In genomic region chr9:123926986-123927385, GRCh38 we compare ENCODE assay signal across 24 cellular contexts. TPM values are rescaled to one million over a fixed set of nuclear protein-coding genes. Genes with fewer than 3 reads are reported as not detected.
A peak's percentile ranks its signal among the peaks of the same experiment; 100 is the strongest.
DNase-seq lines count a peak whose midpoint lies in the region; ATAC-seq and TF ChIP-seq lines count a peak whose summit lies in the region.
"Had no signal": no experiment of that assay in that cellular context is flagged by ENCODE, and none has a peak within 500 bp of the region (broad histone marks: within the 10 kb centered on the region; RNA-seq: fewer than 3 reads in every experiment).

No MANE protein-coding gene starts in this region.

- H3K36me3 Mint-ChIP-seq in CD14-positive monocyte (peaks cover 6 to 18% of the 10 kb centered on the region in 2 donors), GM23338 (ENCODE audit: low read depth) (peaks cover 12% of the 10 kb centered on the region; the same call in 2 of the 3 replicates)

- H3K27me3 Mint-ChIP-seq in CD14-positive monocyte (ENCODE audit: low read depth in 3 of 3) (no peaks in the 10 kb centered on the region), GM23338 (ENCODE audit: insufficient read depth, low read depth, poor library complexity) (peaks cover 14% of the 10 kb centered on the region)
- H3K27me3 Mint-ChIP-seq: activated CD8-positive, alpha-beta T cell treated with anti-CD3 and anti-CD28 coated beads for 36 hours; naive thymus-derived CD8-positive, alpha-beta T cell had no signal

- peak overlapping the region; percentile 95; the same call in 1 of the 2 replicates for H3K4me2 ChIP-seq in GM23338
- peak overlapping the region; percentile 100; the same call in 1 of the 2 replicates for H3K4me2 ChIP-seq in OCI-LY1 (ENCODE audit: low read length)

- peaks cover 68% of the 10 kb centered on the region for H3K4me1 Mint-ChIP-seq in CD14-positive monocyte
- peaks cover 61% of the 10 kb centered on the region for H3K4me1 Mint-ChIP-seq in GM23338

- H3K9ac ChIP-seq in OCI-LY1 (ENCODE audit: low read length): no peak overlapping the region
- H3K9ac ChIP-seq: SK-N-SH had no signal

- peaks cover 13% of the 10 kb centered on the region for H4K20me1 ChIP-seq in GM23338 (replicated peaks; ENCODE audit: insufficient read depth)
- no peaks in the 10 kb centered on the region for H4K20me1 ChIP-seq in OCI-LY1 (ENCODE audit: insufficient read depth, low read length)

- H3K9me3 Mint-ChIP-seq in CD14-positive monocyte (peaks cover 0 to 5% (median 2%) of the 10 kb centered on the region in 7 donors), GM23338 (peaks cover 10% of the 10 kb centered on the region; the same call in 2 of the 3 replicates)

- no peak for TF ChIP-seq EP300 in esophagus muscularis mucosa (IDR thresholded peaks at IDR 0.05)

- peak overlapping the region; percentile 65 to 96 (median 90) for H3K27ac Mint-ChIP-seq in CD14-positive monocyte
- H3K27ac Mint-ChIP-seq in GM23338: no peak overlapping the region
- H3K27ac Mint-ChIP-seq: activated CD8-positive, alpha-beta T cell treated with anti-CD3 and anti-CD28 coated beads for 36 hours; activated naive CD4-positive, alpha-beta T cell treated with anti-CD3 and anti-CD28 coated beads, Interleukin-2, amount 50 U/mL, for 72 hours; activated T-helper 2 cell treated with anti-CD3 and anti-CD28 coated beads, Interferon-gamma antibody, Interleukin-2, Interleukin-4, amounts not matched to agents 10 μg/mL and 5 μg/mL and 100 μg/mL, durations not matched to agents 14 hours and 24 hours and 36 hours; T-helper 1 cell treated with Interleukin-12 subunit alpha and Interleukin-12 subunit beta and Interleukin-4 antibody, amounts not matched to agents 30 μg/mL and 1 μg/mL, for 36 hours had no signal

- H3K4me1 ChIP-seq in GM23338 (ENCODE audit: insufficient read depth) (peaks cover 46% of the 10 kb centered on the region), OCI-LY1 (ENCODE audit: insufficient read depth, low read length, severe bottlenecking) (peaks cover 34% of the 10 kb centered on the region), esophagus muscularis mucosa (peaks cover 18 to 40% (median 34%) of the 10 kb centered on the region in 4 donors)

- no peak for TF ChIP-seq CTCF in CD14-positive monocyte (IDR thresholded peaks at IDR 0.05)
- TF ChIP-seq CTCF in GM23338 (conservative IDR thresholded peaks at IDR 0.05; ENCODE audit: low read depth in 2 of 2): no peak
- TF ChIP-seq CTCF in OCI-LY1 (IDR thresholded peaks at IDR 0.05; ENCODE audit: low read length): no peak
- TF ChIP-seq CTCF in esophagus muscularis mucosa (IDR thresholded peaks at IDR 0.05): no peak

- H3F3A ChIP-seq in GM23338 (replicated peaks; ENCODE audit: low read depth) (no peaks in the 10 kb centered on the region; the same call in 1 of the 2 replicates), OCI-LY1 (ENCODE audit: insufficient read depth, low read length) (no peaks in the 10 kb centered on the region)

- intact Hi-C loops in CD14-positive monocyte (cut with micrococcal nuclease) (loop anchor here (5.0 to 10.0 kb wide), 2 partner anchors 60 to 92 kb away; no protein-coding TSS in a partner anchor), esophagus muscularis mucosa (cut with DNase I) (loop anchor here (10.0 kb wide), 1 partner anchor 202 kb away; no protein-coding TSS in a partner anchor)

- H3K27ac ChIP-seq in GM23338 (ENCODE audit: low read depth) (no peak overlapping the region), OCI-LY1 (ENCODE audit: low read depth, low read length, poor library complexity, severe bottlenecking) (no peak overlapping the region), esophagus muscularis mucosa (replicated peaks in 1 of 4) (no peak overlapping the region)
- H3K27ac ChIP-seq: psoas muscle, tibial artery had no signal

- H3K79me2 ChIP-seq in GM23338 (replicated peaks; ENCODE audit: insufficient read depth) (peaks cover 70% of the 10 kb centered on the region), OCI-LY1 (ENCODE audit: insufficient read depth, low read length) (0 out of 2 replicates have a peak, but pooled peaks cover 6% of the 10 kb centered on the region)

- DNase-seq in CD14-positive monocyte (ENCODE audit: low spot score) (no peak), GM23338 (ENCODE audit: low spot score) (no peak), esophagus muscularis mucosa (ENCODE audit: extremely low spot score) (peak; percentile 68), HuH-7.5 (ENCODE audit: low spot score) (no peak)
- no peak for DNase-seq in stimulated activated CD4-positive, alpha-beta T cell treated with anti-CD3 and anti-CD28 coated beads, Interleukin-2, amount 100 ng/mL, for 48 hours
- DNase-seq: activated CD8-positive, alpha-beta T cell treated with anti-CD3 and anti-CD28 coated beads for 36 hours; anterior cingulate cortex; H7; hypothalamus; naive thymus-derived CD8-positive, alpha-beta T cell; NCI-H1694; sigmoid colon; SK-N-SH; stimulated activated CD4-positive, alpha-beta T cell treated with anti-CD3 and anti-CD28 coated beads, Interleukin-4, amount 100 ng/mL, for 4 hours; tibial artery had no signal

- TF ChIP-seq POLR2A in esophagus muscularis mucosa (IDR thresholded peaks at IDR 0.05; ENCODE audit: low read depth): no peak

- peaks cover 4% of the 10 kb centered on the region; the same call in 1 of the 2 replicates for H3K9me3 ChIP-seq in OCI-LY1 (ENCODE audit: low read length)
- H3K9me3 ChIP-seq in esophagus muscularis mucosa: no peaks in the 10 kb centered on the region
- H3K9me3 ChIP-seq: psoas muscle, sigmoid colon, SK-N-SH, tibial artery had no signal

- 87% methylated on average over 5 of the region's 5 CpGs for WGBS in esophagus muscularis mucosa

- H3K27me3 ChIP-seq in GM23338 (ENCODE audit: insufficient read depth): peaks cover 5% of the 10 kb centered on the region; the same call in 1 of the 2 replicates
- no peaks in the 10 kb centered on the region for H3K27me3 ChIP-seq in OCI-LY1 (ENCODE audit: insufficient read depth, low read length)
- no peaks in the 10 kb centered on the region for H3K27me3 ChIP-seq in esophagus muscularis mucosa
- H3K27me3 ChIP-seq: sigmoid colon, tibial artery had no signal

- H3K4me3 Mint-ChIP-seq in CD14-positive monocyte (peak overlapping the region; percentile 34 to 95), GM23338 (0 out of 3 replicates have a peak overlapping the region, but pooled peaks have one; percentile 32)
- H3K4me3 Mint-ChIP-seq: activated CD8-positive, alpha-beta T cell treated with anti-CD3 and anti-CD28 coated beads for 36 hours; T-helper 1 cell treated with Interleukin-12 subunit alpha and Interleukin-12 subunit beta and Interleukin-4 antibody, amounts not matched to agents 30 μg/mL and 1 μg/mL, for 36 hours had no signal

- H3K36me3 ChIP-seq in GM23338 (ENCODE audit: insufficient read depth) (no peaks in the 10 kb centered on the region), OCI-LY1 (ENCODE audit: insufficient read depth, low read length) (no peaks in the 10 kb centered on the region; the same call in 1 of the 2 replicates), esophagus muscularis mucosa (no peaks in the 10 kb centered on the region)
- H3K36me3 ChIP-seq: sigmoid colon, tibial artery had no signal

- ATAC-seq in GM23338 (no peak), GM21737 (IDR thresholded peaks at IDR 0.05; ENCODE audit: unreplicated experiment) (no peak), GM19328 (IDR thresholded peaks at IDR 0.05; ENCODE audit: unreplicated experiment) (no peak)
- ATAC-seq: activated CD8-positive, alpha-beta T cell treated with anti-CD3 and anti-CD28 coated beads for 36 hours; naive thymus-derived CD8-positive, alpha-beta T cell; Right ventricle myocardium inferior had no signal

- H3K4me3 ChIP-seq in GM23338 (peak overlapping the region; percentile 80; the same call in 1 of the 2 replicates), OCI-LY1 (ENCODE audit: low read depth, low read length, poor library complexity, severe bottlenecking) (no peak overlapping the region), esophagus muscularis mucosa (no peak overlapping the region)
- H3K4me3 ChIP-seq: lung, psoas muscle, sigmoid colon, tibial artery had no signal

- H3K9me2 ChIP-seq in GM23338 (ENCODE audit: insufficient read depth): no peaks in the 10 kb centered on the region
- H3K9me2 ChIP-seq in OCI-LY1 (ENCODE audit: low read depth, low read length): no peaks in the 10 kb centered on the region
- H3K9me2 ChIP-seq: SK-N-SH had no signal

- H2AFZ ChIP-seq in GM23338: no peak overlapping the region
- H2AFZ ChIP-seq in OCI-LY1 (ENCODE audit: low read length): no peak overlapping the region

RNA-seq across cellular contexts. Expression of gene DENND1A, which starts 2.9 kb away (rescaled TPM):
- polyA plus RNA-seq in CD14-positive monocyte: 10 to 100 TPM; 24.8 to 29.4 TPM
- 27.7 and 28.7 TPM in 2 replicates for total RNA-seq in GM23338 (2014; rRNA removed; shearing (Covaris generic))
- polyA plus RNA-seq in GM23338 (2016; fragmentation: Nextera tagmentation; extraction: Ambion mirVana): 12.5 and 13.1 TPM in 2 replicates
- 10 to 100 TPM; 19.2 to 26.9 (median 24.0) TPM for total RNA-seq in esophagus muscularis mucosa
